In the genomic region with DNA sequence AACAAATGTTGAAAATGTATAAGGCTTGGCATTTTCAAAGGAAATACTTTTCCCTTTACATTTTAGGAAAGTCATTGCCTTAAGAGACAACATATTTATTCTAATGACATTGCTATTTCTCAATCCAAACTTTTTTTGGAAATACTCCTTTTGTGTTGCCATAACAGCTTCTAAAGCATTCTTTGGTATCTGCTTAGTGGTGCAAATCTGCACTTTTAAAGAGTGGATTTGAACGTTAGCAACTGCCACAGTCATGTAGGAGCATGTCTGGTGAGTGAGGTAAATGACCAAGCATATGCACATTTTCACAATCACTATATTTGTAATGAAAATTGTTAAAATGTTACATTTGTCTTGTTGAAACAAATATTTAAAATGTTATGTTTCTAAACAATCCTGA, we compare ENCODE assay signal across 16 cellular contexts.
"Had no signal": no experiment of that assay in that cellular context is flagged by ENCODE, and none has a peak within 500 bp of the region (broad histone marks: within the 10 kb centered on the region; RNA-seq: fewer than 3 reads in every experiment).

No MANE protein-coding gene starts in this region.

- DNase-seq: activated CD4-positive, alpha-beta T cell treated with anti-CD3 and anti-CD28 coated beads, Interleukin-2, amount 10 ng/mL, durations not matched to agents 24 days and 14 days; activated CD8-positive, alpha-beta T cell treated with anti-CD3 and anti-CD28 coated beads, Interleukin-2, amount 10 ng/mL, durations not matched to agents 7 days and 5 days; activated naive CD4-positive, alpha-beta T cell treated with anti-CD3 and anti-CD28 coated beads for 36 hours; activated T-cell treated with anti-CD3 and anti-CD28 coated beads, Interleukin-2, amount 50 U/mL, for 24 hours; anterior cingulate cortex; brain microvascular endothelial cell; cerebellar nuclear complex; effector CD4-positive, alpha-beta T cell; foreskin melanocyte; glutamatergic neuron; stimulated activated CD4-positive, alpha-beta T cell treated with anti-CD3 and anti-CD28 coated beads, Interleukin-2, amount 100 ng/mL, for 48 hours; transverse colon; uterus had no signal

- H3K27me3 ChIP-seq: brain microvascular endothelial cell, right atrium auricular region, transverse colon, uterus had no signal

- H3K4me3 ChIP-seq: prostate gland, right atrium auricular region, transverse colon, uterus had no signal

- H3K27ac ChIP-seq: brain microvascular endothelial cell, prostate gland, right atrium auricular region, transverse colon, uterus had no signal

- H3K9me3 ChIP-seq: prostate gland, right atrium auricular region, transverse colon, uterus had no signal

- H3K36me3 ChIP-seq: brain microvascular endothelial cell, prostate gland, right atrium auricular region, transverse colon, uterus had no signal

- H3K4me1 ChIP-seq: prostate gland, right atrium auricular region, transverse colon had no signal

- FAIRE-seq: keratinocyte had no signal
